Comparison of ENCODE assay signal across 33 cellular contexts in genomic region chr7:33819658-33820057, GRCh38.
"Had no signal": no experiment of that assay in that cellular context is flagged by ENCODE, and none has a peak within 500 bp of the region (broad histone marks: within the 10 kb centered on the region; RNA-seq: fewer than 3 reads in every experiment).

No MANE protein-coding gene starts in this region.

- H3K4me3 ChIP-seq: adrenal gland, ascending aorta, body of pancreas, breast epithelium, cardiac muscle cell had no signal

- FAIRE-seq: astrocyte, bronchial epithelial cell had no signal

- H3K4me1 ChIP-seq: adrenal gland, body of pancreas, breast epithelium had no signal

- H3K27ac ChIP-seq: adrenal gland, ascending aorta, body of pancreas, brain microvascular endothelial cell, breast epithelium, cardiac muscle cell had no signal

- ATAC-seq: activated naive CD4-positive, alpha-beta T cell treated with anti-CD3 and anti-CD28 coated beads, Interleukin-2, amount 50 U/mL, for 72 hours; activated naive CD8-positive, alpha-beta T cell treated with anti-CD3 and anti-CD28 coated beads, Interleukin-2, amount 50 U/mL, for 24 hours; activated T-cell treated with anti-CD3 and anti-CD28 coated beads, Interleukin-2, amount 50 U/mL, for 4 hours; activated T-cell treated with anti-CD3 and anti-CD28 coated beads, Interleukin-2, amount 50 U/mL, for 72 hours; activated T-helper 17 cell treated with anti-CD3 and anti-CD28 coated beads, Interleukin-2, amount 50 U/mL, for 72 hours; body of pancreas had no signal

- H3K9me3 ChIP-seq: adrenal gland, ascending aorta, body of pancreas had no signal

- DNase-seq: activated effector memory CD4-positive, alpha-beta T cell treated with anti-CD3 and anti-CD28 coated beads, Interleukin-2, amount 50 U/mL, for 16 hours; activated effector memory CD4-positive, alpha-beta T cell treated with Interleukin-2 at 50 U/mL for 16 hours; activated gamma-delta T cell; activated gamma-delta T cell treated with Interleukin-2 at 50 U/mL for 16 hours; activated naive CD4-positive, alpha-beta T cell; activated naive CD4-positive, alpha-beta T cell treated with anti-CD3 and anti-CD28 coated beads for 36 hours; activated naive CD4-positive, alpha-beta T cell treated with anti-CD3 and anti-CD28 coated beads, Interleukin-2, amount 10 ng/mL, durations not matched to agents 7 days and 5 days; activated naive CD4-positive, alpha-beta T cell treated with anti-CD3 and anti-CD28 coated beads, Interleukin-2, amount 50 U/mL, for 16 hours; activated naive CD4-positive, alpha-beta T cell treated with Interleukin-2 at 50 U/mL for 16 hours; activated naive CD8-positive, alpha-beta T cell treated with anti-CD3 and anti-CD28 coated beads for 36 hours; activated naive CD8-positive, alpha-beta T cell treated with anti-CD3 and anti-CD28 coated beads, Interleukin-2, amount 10 ng/mL, durations not matched to agents 7 days and 5 days; activated naive CD8-positive, alpha-beta T cell treated with anti-CD3 and anti-CD28 coated beads, Interleukin-2, amount 50 U/mL, for 24 hours; activated T-cell treated with anti-CD3 and anti-CD28 coated beads, Interleukin-2, amount 50 U/mL, for 24 hours; activated T-cell treated with anti-CD3 and anti-CD28 coated beads, Interleukin-2, amount 50 U/mL, for 4 hours; activated T-cell treated with anti-CD3 and anti-CD28 coated beads, Interleukin-2, amount 50 U/mL, for 48 hours; activated T-cell treated with anti-CD3 and anti-CD28 coated beads, Interleukin-2, amount 50 U/mL, for 72 hours; adrenal gland; amniotic stem cell; amygdala; anterior cingulate cortex; aorta; body of pancreas; brain microvascular endothelial cell; caudate nucleus; central memory CD4-positive, alpha-beta T cell; cerebellar nuclear complex had no signal

- H3K27me3 ChIP-seq: adrenal gland, ascending aorta, body of pancreas, brain microvascular endothelial cell, breast epithelium, cardiac muscle cell had no signal

- H3K36me3 ChIP-seq: adrenal gland, ascending aorta, brain microvascular endothelial cell, breast epithelium, cardiac muscle cell had no signal
